ENCODE assay signal across 12 cellular contexts in genomic region chr17:7258731-7259554, GRCh38. TPM values are rescaled to one million over a fixed set of nuclear protein-coding genes. Genes with fewer than 3 reads are reported as not detected.
DNase-seq lines count a peak whose midpoint lies in the region; ATAC-seq, FAIRE-seq and TF ChIP-seq lines count a peak whose summit lies in the region.
"Had no signal": no experiment of that assay in that cellular context is flagged by ENCODE, and none has a peak within 500 bp of the region (broad histone marks: within the 10 kb centered on the region; RNA-seq: fewer than 3 reads in every experiment).

No MANE protein-coding gene starts in this region.

- peaks cover 2% of the 10 kb centered on the region for H3K27me3 Mint-ChIP-seq in H9 (ENCODE audit: low read depth)

- H2BK20ac ChIP-seq in H9 (ENCODE audit: low read depth, low read length, poor library complexity, severe bottlenecking) = no peak overlapping the region

- no peak overlapping the region for H3K9ac ChIP-seq in H9 (ENCODE audit: extremely low read depth, insufficient read length, low read length)
- peak overlapping the region; percentile 6 for H3K9ac ChIP-seq in keratinocyte (ENCODE audit: control insufficient read depth, extremely low read depth, insufficient read depth, low read length)

- H3K27ac ChIP-seq in 22Rv1 (peak overlapping the region; percentile 99), H9 (ENCODE audit: insufficient read length, low read depth, low read length) (no peak overlapping the region), VCaP (peak overlapping the region; percentile 21; the same call in 1 of the 2 replicates), keratinocyte (ENCODE audit: control insufficient read depth, insufficient read depth, low read length) (peak overlapping the region; percentile 46)
- H3K27ac ChIP-seq: gastrocnemius medialis had no signal

- DNase-seq in H9 (no peak), keratinocyte (ENCODE audit: low read depth, low spot score) (no peak), DMS114 treated with DMSO at 0.1 percent for 48 hours (lab: John Stamatoyannopoulos, UW; ENCODE audit: unreplicated experiment) (no peak)
- DNase-seq: activated CD4-positive, CD25-positive, alpha-beta regulatory T cell treated with anti-CD3 and anti-CD28 coated beads, Interleukin-2, amount 50 U/mL, for 72 hours; C1 segment of cervical spinal cord; gastrocnemius medialis; NCI-H1092 had no signal

- H3K14ac ChIP-seq in H9 (ENCODE audit: insufficient read depth, low read length) = no peak overlapping the region

- H2BK12ac ChIP-seq in H9 (ENCODE audit: insufficient read length, low read depth, low read length) = no peak overlapping the region

- no peak overlapping the region for H3K18ac ChIP-seq in H9 (ENCODE audit: insufficient read length, low read depth, low read length)

- H3K9me1 ChIP-seq in keratinocyte (ENCODE audit: control insufficient read depth, extremely low read depth, insufficient read depth, low read length) = no peaks in the 10 kb centered on the region

- H2BK5ac ChIP-seq in H9 (ENCODE audit: insufficient read length, low read length) = no peak overlapping the region

- H3K9me3 Mint-ChIP-seq in H9 = peaks cover 0 to 4% of the 10 kb centered on the region in 2 experiments; a peak in 1 of 5 replicates

- H4K8ac ChIP-seq in H9 (replicated peaks; ENCODE audit: insufficient read length, low read depth, low read length) = no peak overlapping the region

- peaks cover 21 to 63% (median 50%) of the 10 kb centered on the region in 3 experiments for H3K36me3 Mint-ChIP-seq in H9 (ENCODE audit: insufficient read depth in 1 of 3, low read depth in 3 of 3)

- no peak overlapping the region for H2AFZ ChIP-seq in H9 (ENCODE audit: low read length)
- no peak overlapping the region for H2AFZ ChIP-seq in keratinocyte (ENCODE audit: control insufficient read depth, low read length)

- peaks cover 25% of the 10 kb centered on the region for H3K23me2 ChIP-seq in H9 (ENCODE audit: insufficient read length, low read depth, low read length, poor library complexity, severe bottlenecking)

- H3K79me1 ChIP-seq in H9 (ENCODE audit: insufficient read depth, low read depth, low read length, poor library complexity, severe bottlenecking) = no peaks in the 10 kb centered on the region

- no peak overlapping the region for H3K4ac ChIP-seq in H9 (ENCODE audit: low read depth, low read length)

- TF ChIP-seq CTCF in 22Rv1 (IDR thresholded peaks at IDR 0.05) (no peak), H9 (conservative IDR thresholded peaks at IDR 0.05) (no peak), VCaP (conservative IDR thresholded peaks at IDR 0.05) (no peak), keratinocyte (optimal IDR thresholded peaks at IDR 0.05 in 1 of 3, IDR thresholded peaks at IDR 0.05 in 1 of 3, conservative IDR thresholded peaks at IDR 0.05 in 1 of 3; ENCODE audit: extremely low read depth in 1 of 3, insufficient read depth in 2 of 3, low read length in 3 of 3) (no peak)

- peaks cover 17 to 29% of the 10 kb centered on the region in 2 experiments for H3K4me1 Mint-ChIP-seq in H9

- H3K9me3 ChIP-seq in H9 (ENCODE audit: control insufficient read depth, low read depth, low read length) (no peaks in the 10 kb centered on the region), keratinocyte (ENCODE audit: control insufficient read depth, low read depth, low read length) (no peaks in the 10 kb centered on the region)
- H3K9me3 ChIP-seq: gastrocnemius medialis had no signal

- H3K79me2 ChIP-seq in H9 (ENCODE audit: insufficient read depth, low read length) (peaks cover 8% of the 10 kb centered on the region; the same call in 1 of the 2 replicates), keratinocyte (ENCODE audit: control insufficient read depth, insufficient read depth, low read length) (peaks cover 3% of the 10 kb centered on the region)

- dilution Hi-C loops in keratinocyte (cut with MboI; ENCODE audit: extremely low pct_ligation_motif_present, low sequenced_read_pairs) = no loop called here

- peak; percentile 82 for FAIRE-seq in keratinocyte (lab: Jason Lieb, UNC)

- H4K5ac ChIP-seq in H9 (ENCODE audit: insufficient read length, low read depth, low read length) = no peak overlapping the region

- H3K4me1 ChIP-seq in H9 (ENCODE audit: insufficient read depth, low read length) (peaks cover 4% of the 10 kb centered on the region; the same call in 1 of the 2 replicates), keratinocyte (ENCODE audit: control insufficient read depth, extremely low read depth, insufficient read depth, low read length) (peaks cover 34% of the 10 kb centered on the region)

- no peak overlapping the region for H2BK15ac ChIP-seq in H9 (ENCODE audit: low read depth, low read length)

- H3K27me3 ChIP-seq in H9 (ENCODE audit: insufficient read depth, low read length) (no peaks in the 10 kb centered on the region), keratinocyte (ENCODE audit: control insufficient read depth, extremely low read depth, insufficient read depth, low read length) (no peaks in the 10 kb centered on the region)

- no peak overlapping the region for H4K91ac ChIP-seq in H9 (ENCODE audit: insufficient read length, low read depth, low read length)

- peak overlapping the region in 1 of 3 experiments; percentile 88; a peak in 3 of 7 replicates for H3K27ac Mint-ChIP-seq in H9

- no peak overlapping the region for H3K4me2 ChIP-seq in H9 (ENCODE audit: insufficient read depth, insufficient read length, low read length)
- H3K4me2 ChIP-seq in keratinocyte (ENCODE audit: control insufficient read depth, extremely low read depth, insufficient read depth, low read depth, low read length) = peak overlapping the region; percentile 27

- H3T11ph ChIP-seq in H9 (ENCODE audit: low read length) = no peak overlapping the region

- H4K20me1 ChIP-seq in H9 (ENCODE audit: control insufficient read depth, insufficient read depth, insufficient read length) (no peaks in the 10 kb centered on the region), keratinocyte (ENCODE audit: control insufficient read depth, extremely low read depth, insufficient read depth, low read length) (no peaks in the 10 kb centered on the region)

- no CpG with 5 or more reads among the region's 7 CpGs for WGBS in H9 (ENCODE audit: extremely low coverage, insufficient read length, low lambda C conversion rate)

- H3K36me3 ChIP-seq in keratinocyte (ENCODE audit: control insufficient read depth in 2 of 2, extremely low read depth in 1 of 2, insufficient read depth in 2 of 2, low read length in 2 of 2) = peaks cover 8 to 40% of the 10 kb centered on the region in 2 experiments

- ATAC-seq in GM18502 (IDR thresholded peaks at IDR 0.05; ENCODE audit: poor library complexity, unreplicated experiment) (no peak), GM21825 (IDR thresholded peaks at IDR 0.05; ENCODE audit: unreplicated experiment) (no peak), HG02678 (IDR thresholded peaks at IDR 0.05; ENCODE audit: unreplicated experiment) (no peak)
- ATAC-seq: gastrocnemius medialis had no signal

- peak overlapping the region; percentile 59 to 86 for H3K4me3 Mint-ChIP-seq in H9

- H2AK5ac ChIP-seq in H9 (ENCODE audit: insufficient read length, low read length) = no peak overlapping the region

- no peak overlapping the region for H3K4me3 ChIP-seq in keratinocyte (ENCODE audit: control insufficient read depth in 2 of 3, extremely low read depth in 1 of 3, insufficient read depth in 2 of 3, low read depth in 1 of 3, low read length in 3 of 3)
- H3K4me3 ChIP-seq: gastrocnemius medialis had no signal

- no peak overlapping the region for H3K56ac ChIP-seq in H9 (ENCODE audit: insufficient read length, low read depth, low read length)

- H2BK120ac ChIP-seq in H9 (ENCODE audit: low read depth, low read length, poor library complexity, severe bottlenecking) = no peak overlapping the region

- H3K23ac ChIP-seq in H9 (ENCODE audit: insufficient read length, low read depth, low read length) = no peak overlapping the region

RNA-seq across cellular contexts. Expression of gene CLDN7, which starts 3.3 kb away (rescaled TPM):
- 174 and 177 TPM in 2 replicates for total RNA-seq in H9 (2021)
- 6.3 to 9.0 TPM (median 6.8 TPM) in 3 replicates for polyA plus RNA-seq in keratinocyte
- polyA plus RNA-seq in keratinocyte (2011; ENCODE audit: low read depth) = 6.1 TPM
- 8.6 and 9.5 TPM in 2 replicates for polyA plus RNA-seq in keratinocyte (2011; cell fraction: cytosol; rRNA removed)
- 34.4 and 49.1 TPM in 2 replicates for polyA plus RNA-seq in keratinocyte (2011; cell fraction: nucleus; rRNA removed)
- polyA plus RNA-seq in keratinocyte (2012; ENCODE audit: low replicate concordance) = 8.2 and 32.9 TPM in 2 replicates
- polyA minus RNA-seq in keratinocyte = 4.8 to 7.5 TPM (median 6.5 TPM) in 3 replicates
- polyA minus RNA-seq in keratinocyte (2011; cell fraction: cytosol; rRNA and poly(A)+ RNA removed) = 8.6 TPM
- polyA minus RNA-seq in keratinocyte (2011; cell fraction: nucleus; rRNA and poly(A)+ RNA removed) = 10.4 and 13.9 TPM in 2 replicates

RNA-seq across cellular contexts. Expression of gene ELP5, which starts 6.9 kb away (rescaled TPM):
- 46.5 and 49.6 TPM in 2 replicates for total RNA-seq in H9 (2021)
- 19.4 to 24.9 TPM (median 21.4 TPM) in 3 replicates for polyA plus RNA-seq in keratinocyte
- 5.4 TPM for polyA plus RNA-seq in keratinocyte (2011; ENCODE audit: low read depth)
- 20.5 and 25.5 TPM in 2 replicates for polyA plus RNA-seq in keratinocyte (2011; cell fraction: cytosol; rRNA removed)
- 29.5 and 32.1 TPM in 2 replicates for polyA plus RNA-seq in keratinocyte (2011; cell fraction: nucleus; rRNA removed)
- polyA plus RNA-seq in keratinocyte (2012; ENCODE audit: low replicate concordance) = 22.6 and 25.7 TPM in 2 replicates
- polyA minus RNA-seq in keratinocyte = 21.8 to 22.3 TPM (median 22.1 TPM) in 3 replicates
- 20.0 TPM for polyA minus RNA-seq in keratinocyte (2011; cell fraction: cytosol; rRNA and poly(A)+ RNA removed)
- 8.9 and 10.1 TPM in 2 replicates for polyA minus RNA-seq in keratinocyte (2011; cell fraction: nucleus; rRNA and poly(A)+ RNA removed)

RNA-seq across cellular contexts. Expression of gene CTDNEP1, which starts 7.4 kb away (rescaled TPM):
- 134 and 141 TPM in 2 replicates for total RNA-seq in H9 (2021)
- 60.8 to 143 TPM (median 66.2 TPM) in 3 replicates for polyA plus RNA-seq in keratinocyte
- polyA plus RNA-seq in keratinocyte (2011; ENCODE audit: low read depth) = 84.8 TPM
- 85.7 and 117 TPM in 2 replicates for polyA plus RNA-seq in keratinocyte (2011; cell fraction: cytosol; rRNA removed)
- polyA plus RNA-seq in keratinocyte (2011; cell fraction: nucleus; rRNA removed) = 62.2 and 64.3 TPM in 2 replicates
- polyA plus RNA-seq in keratinocyte (2012; ENCODE audit: low replicate concordance) = 119 and 125 TPM in 2 replicates
- 94.9 to 338 TPM (median 103 TPM) in 3 replicates for polyA minus RNA-seq in keratinocyte
- polyA minus RNA-seq in keratinocyte (2011; cell fraction: cytosol; rRNA and poly(A)+ RNA removed) = 100 TPM
- polyA minus RNA-seq in keratinocyte (2011; cell fraction: nucleus; rRNA and poly(A)+ RNA removed) = 32.5 and 36.8 TPM in 2 replicates

RNA-seq across cellular contexts. Expression of gene GABARAP, which starts 16.7 kb away (rescaled TPM):
- total RNA-seq in H9 (2021) = 261 and 266 TPM in 2 replicates
- 271 to 416 TPM (median 391 TPM) in 3 replicates for polyA plus RNA-seq in keratinocyte
- polyA plus RNA-seq in keratinocyte (2011; ENCODE audit: low read depth) = 120 TPM
- 578 and 682 TPM in 2 replicates for polyA plus RNA-seq in keratinocyte (2011; cell fraction: cytosol; rRNA removed)
- polyA plus RNA-seq in keratinocyte (2011; cell fraction: nucleus; rRNA removed) = 185 and 186 TPM in 2 replicates
- polyA plus RNA-seq in keratinocyte (2012; ENCODE audit: low replicate concordance) = 266 and 545 TPM in 2 replicates
- polyA minus RNA-seq in keratinocyte = 235 to 333 TPM (median 240 TPM) in 3 replicates
- 161 TPM for polyA minus RNA-seq in keratinocyte (2011; cell fraction: cytosol; rRNA and poly(A)+ RNA removed)
- 27.8 and 46.5 TPM in 2 replicates for polyA minus RNA-seq in keratinocyte (2011; cell fraction: nucleus; rRNA and poly(A)+ RNA removed)

RNA-seq across cellular contexts. Expression of gene PHF23, which starts 19.7 kb away (rescaled TPM):
- total RNA-seq in H9 (2021) = 105 and 110 TPM in 2 replicates
- polyA plus RNA-seq in keratinocyte = 52.8 to 61.6 TPM (median 55.3 TPM) in 3 replicates
- polyA plus RNA-seq in keratinocyte (2011; ENCODE audit: low read depth) = 43.8 TPM
- 50.2 and 55.4 TPM in 2 replicates for polyA plus RNA-seq in keratinocyte (2011; cell fraction: cytosol; rRNA removed)
- 75.4 and 76.5 TPM in 2 replicates for polyA plus RNA-seq in keratinocyte (2011; cell fraction: nucleus; rRNA removed)
- 45.3 and 50.3 TPM in 2 replicates for polyA plus RNA-seq in keratinocyte (2012; ENCODE audit: low replicate concordance)
- 41.1 to 77.5 TPM (median 49.7 TPM) in 3 replicates for polyA minus RNA-seq in keratinocyte
- polyA minus RNA-seq in keratinocyte (2011; cell fraction: cytosol; rRNA and poly(A)+ RNA removed) = 36.1 TPM
- 41.4 and 42.0 TPM in 2 replicates for polyA minus RNA-seq in keratinocyte (2011; cell fraction: nucleus; rRNA and poly(A)+ RNA removed)
